ENCODE assay signal across 11 cellular contexts in genomic region chr1:26887125-26887524, GRCh38. TPM values are rescaled to one million over a fixed set of nuclear protein-coding genes. Genes with fewer than 3 reads are reported as not detected.
DNase-seq lines count a peak whose midpoint lies in the region; ATAC-seq, FAIRE-seq and TF ChIP-seq lines count a peak whose summit lies in the region.
"Had no signal": no experiment of that assay in that cellular context is flagged by ENCODE, and none has a peak within 500 bp of the region (broad histone marks: within the 10 kb centered on the region; RNA-seq: fewer than 3 reads in every experiment).

No MANE protein-coding gene starts in this region.

- no peak for FAIRE-seq in K562 (lab: Jason Lieb, UNC)

- ATAC-seq in K562, result no peak
- ATAC-seq in GM21447 (IDR thresholded peaks at IDR 0.05; ENCODE audit: unreplicated experiment), result no peak
- no peak for ATAC-seq in HG03460 (IDR thresholded peaks at IDR 0.05; ENCODE audit: unreplicated experiment)

- WGBS in K562 (ENCODE audit: insufficient coverage, low coverage, missing lambda C conversion rate), result 92% methylated on average over 1 of the region's 1 CpG

- H3K27ac ChIP-seq in K562 (ENCODE audit: extremely low read depth, low read depth, low read length) (no peak overlapping the region), neural cell (ENCODE audit: low read length) (no peak overlapping the region), vagina (no peak overlapping the region)
- H3K27ac ChIP-seq: BLaER1 treated with 17β-estradiol and CSF1 and Interleukin-3, amounts not matched to agents 10 nM and 100 nM had no signal

- H3K9me2 ChIP-seq in neural cell (ENCODE audit: insufficient read depth, low read length), result no peaks in the 10 kb centered on the region

- CTCF ChIA-PET in K562 (lab: Yijun Ruan, JAX; ENCODE audit: low intra/inter-chr PET ratio), result interaction anchor here (0.7 kb wide), 1 partner anchor 420 kb away, joined by 4 read pairs; no protein-coding TSS in a partner anchor

- H3K9me1 ChIP-seq in K562 (ENCODE audit: control insufficient read depth, insufficient read depth, low read length), result no peaks in the 10 kb centered on the region

- H3K9me3 ChIP-seq in K562 (replicated peaks; ENCODE audit: control insufficient read depth, insufficient read depth, low read depth, low read length) (no peaks in the 10 kb centered on the region), neural cell (ENCODE audit: low read length) (no peaks in the 10 kb centered on the region), vagina (no peaks in the 10 kb centered on the region)
- H3K9me3 ChIP-seq: BLaER1 treated with 17β-estradiol and CSF1 and Interleukin-3, amounts not matched to agents 10 nM and 100 nM had no signal

- no peak overlapping the region for H3K4me3 ChIP-seq in LNCaP clone FGC (ENCODE audit: low read depth, low read length)
- no peak overlapping the region for H3K4me3 ChIP-seq in K562
- no peak overlapping the region for H3K4me3 ChIP-seq in neural cell (ENCODE audit: low read length)
- H3K4me3 ChIP-seq in vagina, result no peak overlapping the region
- H3K4me3 ChIP-seq: BLaER1 treated with 17β-estradiol and CSF1 and Interleukin-3, amounts not matched to agents 10 nM and 100 nM had no signal

- H3K4me1 ChIP-seq in K562 (replicated peaks in 1 of 2; ENCODE audit: control insufficient read depth in 2 of 2, insufficient read depth in 2 of 2, low read length in 2 of 2) (peaks cover 13 to 24% of the 10 kb centered on the region in 2 experiments), vagina (peaks cover 23% of the 10 kb centered on the region)

- TF ChIP-seq CTCF in LNCaP clone FGC (IDR thresholded peaks at IDR 0.05; ENCODE audit: control insufficient read depth, extremely low read depth, insufficient read depth), result peak; percentile 37; the same call in 1 of the 2 replicates
- TF ChIP-seq CTCF in K562 (IDR thresholded peaks at IDR 0.05 in 2 of 3, conservative IDR thresholded peaks at IDR 0.05 in 1 of 3; ENCODE audit: insufficient read depth in 2 of 3, low read depth in 1 of 3, low read length in 3 of 3), result peak in 2 of 3 experiments; percentile 49 to 55; a peak in 2 of 6 replicates
- peak; percentile 45 for TF ChIP-seq CTCF in neural cell (IDR thresholded peaks at IDR 0.05; ENCODE audit: poor library complexity, severe bottlenecking)
- TF ChIP-seq CTCF in vagina (IDR thresholded peaks at IDR 0.05), result no peak

- intact Hi-C loops in K562 (cut with micrococcal nuclease), result no loop called here
- intact Hi-C loops in vagina (cut with DNase I), result no loop called here

- H4K20me1 ChIP-seq in K562 (replicated peaks; ENCODE audit: control insufficient read depth, insufficient read depth, low read length), result peaks cover 7% of the 10 kb centered on the region; the same call in 1 of the 2 replicates
- no peaks in the 10 kb centered on the region for H4K20me1 ChIP-seq in neural cell (ENCODE audit: insufficient read depth)

- no peaks in the 10 kb centered on the region for H3F3A ChIP-seq in neural cell (ENCODE audit: insufficient read depth, low read length, poor library complexity, severe bottlenecking)

- DNase-seq in NCI-H1092 (lab: John Stamatoyannopoulos, UW) (peak; percentile 7), NCI-H1092 treated with DMSO at 0.1 percent for 48 hours (lab: John Stamatoyannopoulos, UW) (no peak), LNCaP clone FGC (ENCODE audit: low read depth) (no peak), K562 (ENCODE audit: extremely low read depth in 1 of 4, low spot score in 3 of 4) (peak in 1 of 4 experiments; percentile 43), vagina (ENCODE audit: extremely low spot score in 2 of 2) (no peak)

- no TSS peak for BruUV-seq in K562 (replicated peaks; lab: Mats Ljungman, UMichigan)

- TF ChIP-seq RAD21 in K562 (CRISPR knock-in tag; conservative IDR thresholded peaks at IDR 0.05 in 1 of 2, IDR thresholded peaks at IDR 0.05 in 1 of 2) (0 out of 4 replicates have a peak, but pooled peaks of 1 of the 2 experiments have one; percentile 14), neural cell (conservative IDR thresholded peaks at IDR 0.05) (no peak)

- in situ Hi-C loops in K562 (cut with MboI), result no loop called here

- POLR2A ChIA-PET in K562 (lab: Yijun Ruan, JAX), result interaction anchor here (0.5 to 12.0 kb wide), 8 partner anchors 12 to 265 kb away, joined by 3 to 110 read pairs (median 4); partner anchors contain the start of gene GPATCH3

- H3K27me3 ChIP-seq in K562 (ENCODE audit: control insufficient read depth in 2 of 2, insufficient read depth in 2 of 2, low read length in 2 of 2) (no peaks in the 10 kb centered on the region), neural cell (ENCODE audit: insufficient read depth, low read depth, low read length) (no peaks in the 10 kb centered on the region), vagina (no peaks in the 10 kb centered on the region)
- H3K27me3 ChIP-seq: BLaER1 treated with 17β-estradiol and CSF1 and Interleukin-3, amounts not matched to agents 10 nM and 100 nM had no signal

- H3K4me2 ChIP-seq in K562 (ENCODE audit: insufficient read depth, low read length), result no peak overlapping the region
- no peak overlapping the region for H3K4me2 ChIP-seq in neural cell (ENCODE audit: low read length)
- H3K4me2 ChIP-seq: BLaER1 treated with 17β-estradiol and CSF1 and Interleukin-3, amounts not matched to agents 10 nM and 100 nM had no signal

- H2AFZ ChIP-seq in K562 (ENCODE audit: low read depth, low read length), result no peak overlapping the region
- no peak overlapping the region for H2AFZ ChIP-seq in neural cell (ENCODE audit: low read depth, low read length)

- peaks cover 24% of the 10 kb centered on the region for H3K79me2 ChIP-seq in K562 (ENCODE audit: control insufficient read depth, insufficient read depth, low read length)
- H3K79me2 ChIP-seq in neural cell (replicated peaks; ENCODE audit: insufficient read depth, low read length), result peaks cover 13% of the 10 kb centered on the region

- no peak overlapping the region for H3K9ac ChIP-seq in K562 (ENCODE audit: insufficient read depth in 1 of 2, low read depth in 2 of 2, low read length in 2 of 2)
- no peak overlapping the region for H3K9ac ChIP-seq in neural cell (ENCODE audit: low read length)

- TF ChIP-seq EP300 in K562 (IDR thresholded peaks at IDR 0.05; ENCODE audit: low read length) (no peak), neural cell (conservative IDR thresholded peaks at IDR 0.05; ENCODE audit: poor library complexity, severe bottlenecking) (no peak)

- H3K36me3 ChIP-seq in K562 (ENCODE audit: control insufficient read depth, insufficient read depth, low read length), result peaks cover 65% of the 10 kb centered on the region
- H3K36me3 ChIP-seq in neural cell (ENCODE audit: insufficient read depth, low read length), result no peaks in the 10 kb centered on the region
- H3K36me3 ChIP-seq in vagina, result peaks cover 3 to 61% of the 10 kb centered on the region in 2 donors

- no peak for TF ChIP-seq POLR2A in K562 (conservative IDR thresholded peaks at IDR 0.05)
- no peak for TF ChIP-seq POLR2A in vagina (IDR thresholded peaks at IDR 0.05)

RNA-seq across cellular contexts. Expression of gene GPN2, which starts 3.0 kb away (rescaled TPM):
- 37.7 and 65.6 TPM in 2 replicates for total RNA-seq in K562 (2011; cell fraction: chromatin; rRNA removed; ENCODE audit: low replicate concordance)
- 41.7 and 49.9 TPM in 2 replicates for total RNA-seq in K562 (2011; cell fraction: nucleolus; rRNA removed)
- 42.3 and 47.5 TPM in 2 replicates for total RNA-seq in K562 (2011; cell fraction: nucleoplasm; rRNA removed)
- total RNA-seq in K562 (2014; rRNA removed) (16.3 and 26.7 TPM in 2 replicates), K562 (2014; rRNA removed; fragmentation: Illumina TruSeq; extraction: Trizol) (19.3 and 20.4 TPM in 2 replicates), K562 (2015; rRNA removed; fragmentation: Illumina TruSeq; extraction: Trizol) (27.0 and 28.0 TPM in 2 replicates), K562 (2021) (58.8 and 59.0 TPM in 2 replicates), vagina (11.5 TPM)
- polyA plus RNA-seq in K562 (2011; rRNA removed) (45.1 and 64.7 TPM in 2 replicates), K562 (2014; fragmentation: Illumina TruSeq; extraction: Trizol) (23.2 and 34.0 TPM in 2 replicates), K562 (2014; fragmentation: Nextera tagmentation; extraction: Ambion mirVana) (10 to 100 TPM in 1 of 2 experiments, 1 to 10 TPM in 1; 9.9 to 11.4 TPM), K562 (2014; rRNA removed) (17.4 and 31.8 TPM in 2 replicates), neural cell (17.7 and 20.2 TPM in 2 replicates)
- 37.8 and 64.5 TPM in 2 replicates for polyA plus RNA-seq in K562 (2011; cell fraction: cytosol; rRNA removed)
- polyA plus RNA-seq in K562 (2011; cell fraction: nucleus; rRNA removed), result 49.3 and 52.7 TPM in 2 replicates
- polyA plus RNA-seq in K562 (2012), result 32.5 and 46.9 TPM in 2 replicates
- polyA minus RNA-seq in K562 (2011; rRNA and poly(A)+ RNA removed), result 40.1 and 57.8 TPM in 2 replicates
- 52.9 and 56.0 TPM in 2 replicates for polyA minus RNA-seq in K562 (2011; cell fraction: cytosol; rRNA and poly(A)+ RNA removed)
- 15.4 and 16.0 TPM in 2 replicates for polyA minus RNA-seq in K562 (2011; cell fraction: nucleus; rRNA and poly(A)+ RNA removed)
- 19.0 and 19.4 TPM in 2 replicates for polyA minus RNA-seq in neural cell

RNA-seq across cellular contexts. Expression of gene GPATCH3, which starts 13.1 kb away (rescaled TPM):
- 15.2 and 22.9 TPM in 2 replicates for total RNA-seq in K562 (2011; cell fraction: chromatin; rRNA removed; ENCODE audit: low replicate concordance)
- 20.1 and 20.7 TPM in 2 replicates for total RNA-seq in K562 (2011; cell fraction: nucleolus; rRNA removed)
- total RNA-seq in K562 (2011; cell fraction: nucleoplasm; rRNA removed), result 11.5 and 12.9 TPM in 2 replicates
- total RNA-seq in K562 (2014; rRNA removed) (16.4 and 21.0 TPM in 2 replicates), K562 (2014; rRNA removed; fragmentation: Illumina TruSeq; extraction: Trizol) (8.6 and 9.9 TPM in 2 replicates), K562 (2015; rRNA removed; fragmentation: Illumina TruSeq; extraction: Trizol) (15.3 and 16.2 TPM in 2 replicates), K562 (2021) (22.5 and 23.0 TPM in 2 replicates), vagina (5.2 TPM)
- polyA plus RNA-seq in K562 (2011; rRNA removed) (5.4 and 7.2 TPM in 2 replicates), K562 (2014; fragmentation: Illumina TruSeq; extraction: Trizol) (14.4 and 17.5 TPM in 2 replicates), K562 (2014; fragmentation: Nextera tagmentation; extraction: Ambion mirVana) (1 to 10 TPM; 1.6 to 4.9 TPM), K562 (2014; rRNA removed) (13.3 and 16.1 TPM in 2 replicates), neural cell (6.6 and 7.1 TPM in 2 replicates)
- 7.0 and 9.7 TPM in 2 replicates for polyA plus RNA-seq in K562 (2011; cell fraction: cytosol; rRNA removed)
- 10.6 and 15.3 TPM in 2 replicates for polyA plus RNA-seq in K562 (2011; cell fraction: nucleus; rRNA removed)
- 13.1 and 16.8 TPM in 2 replicates for polyA plus RNA-seq in K562 (2012)
- polyA minus RNA-seq in K562 (2011; rRNA and poly(A)+ RNA removed), result 6.1 and 6.7 TPM in 2 replicates
- 3.6 and 6.0 TPM in 2 replicates for polyA minus RNA-seq in K562 (2011; cell fraction: cytosol; rRNA and poly(A)+ RNA removed)
- polyA minus RNA-seq in K562 (2011; cell fraction: nucleus; rRNA and poly(A)+ RNA removed), result 8.1 and 10.2 TPM in 2 replicates
- 13.4 and 14.2 TPM in 2 replicates for polyA minus RNA-seq in neural cell

RNA-seq across cellular contexts. Expression of gene SFN, which starts 24.2 kb away (rescaled TPM):
- 0.42 and 0.90 TPM in 2 replicates for total RNA-seq in K562 (2011; cell fraction: chromatin; rRNA removed; ENCODE audit: low replicate concordance)
- total RNA-seq in K562 (2011; cell fraction: nucleolus; rRNA removed), result 0.66 and 1.3 TPM in 2 replicates
- 0.37 and 1.5 TPM in 2 replicates for total RNA-seq in K562 (2011; cell fraction: nucleoplasm; rRNA removed)
- 2.2 and 2.7 TPM in 2 replicates for total RNA-seq in K562 (2014; rRNA removed)
- total RNA-seq in K562 (2014; rRNA removed; fragmentation: Illumina TruSeq; extraction: Trizol), result 0.38 and 0.73 TPM in 2 replicates
- 2.0 and 3.0 TPM in 2 replicates for total RNA-seq in K562 (2015; rRNA removed; fragmentation: Illumina TruSeq; extraction: Trizol)
- 3.1 and 3.7 TPM in 2 replicates for total RNA-seq in K562 (2021)
- polyA plus RNA-seq in K562 (2011; rRNA removed), result 0.86 and 1.7 TPM in 2 replicates
- polyA plus RNA-seq in K562 (2011; cell fraction: cytosol; rRNA removed), result 1.9 and 2.8 TPM in 2 replicates
- 0.67 and 0.91 TPM in 2 replicates for polyA plus RNA-seq in K562 (2011; cell fraction: nucleus; rRNA removed)
- polyA plus RNA-seq in K562 (2012), result 1.6 and 4.0 TPM in 2 replicates
- 2.7 and 3.4 TPM in 2 replicates for polyA plus RNA-seq in K562 (2014; fragmentation: Illumina TruSeq; extraction: Trizol)
- polyA plus RNA-seq in K562 (2014; fragmentation: Nextera tagmentation; extraction: Ambion mirVana), result under 1 TPM; 0.10 to 0.11 TPM
- 3.8 and 3.9 TPM in 2 replicates for polyA plus RNA-seq in K562 (2014; rRNA removed)
- 0.25 and 0.42 TPM in 2 replicates for polyA minus RNA-seq in K562 (2011; rRNA and poly(A)+ RNA removed)
- polyA minus RNA-seq in K562 (2011; cell fraction: cytosol; rRNA and poly(A)+ RNA removed), result 2.3 and 3.7 TPM in 2 replicates
- polyA minus RNA-seq in K562 (2011; cell fraction: nucleus; rRNA and poly(A)+ RNA removed), result 0.67 and 0.89 TPM in 2 replicates
- 0.25 TPM in 1 of 2 replicates, not detected in the other for polyA plus RNA-seq in neural cell
- 0.73 TPM in 1 of 2 replicates, not detected in the other for polyA minus RNA-seq in neural cell
- 406 TPM for total RNA-seq in vagina
- polyA plus RNA-seq: IgD-negative memory B cell had no signal

RNA-seq across cellular contexts. Expression of gene NR0B2, which starts 26.6 kb away (rescaled TPM):
- not detected in 2 replicates for total RNA-seq in K562 (2011; cell fraction: chromatin; rRNA removed; ENCODE audit: low replicate concordance)
- total RNA-seq in K562 (2011; cell fraction: nucleolus; rRNA removed), result not detected in 2 replicates
- total RNA-seq in K562 (2011; cell fraction: nucleoplasm; rRNA removed), result not detected in 2 replicates
- total RNA-seq in K562 (2014; rRNA removed), result not detected in 2 replicates
- not detected in 2 replicates for total RNA-seq in K562 (2014; rRNA removed; fragmentation: Illumina TruSeq; extraction: Trizol)
- not detected in 2 replicates for total RNA-seq in K562 (2015; rRNA removed; fragmentation: Illumina TruSeq; extraction: Trizol)
- total RNA-seq in K562 (2021), result not detected in 2 replicates
- not detected in 2 replicates for polyA plus RNA-seq in K562 (2011; rRNA removed)
- polyA plus RNA-seq in K562 (2011; cell fraction: cytosol; rRNA removed), result 0.06 TPM in 1 of 2 replicates, not detected in the other
- polyA plus RNA-seq in K562 (2011; cell fraction: nucleus; rRNA removed), result not detected in 2 replicates
- 0.08 TPM in 1 of 2 replicates, not detected in the other for polyA plus RNA-seq in K562 (2012)
- not detected in 2 replicates for polyA plus RNA-seq in K562 (2014; fragmentation: Illumina TruSeq; extraction: Trizol)
- polyA plus RNA-seq in K562 (2014; fragmentation: Nextera tagmentation; extraction: Ambion mirVana), result not detected
- not detected in 2 replicates for polyA plus RNA-seq in K562 (2014; rRNA removed)
- polyA minus RNA-seq in K562 (2011; rRNA and poly(A)+ RNA removed), result not detected in 2 replicates
- not detected in 2 replicates for polyA minus RNA-seq in K562 (2011; cell fraction: cytosol; rRNA and poly(A)+ RNA removed)
- polyA minus RNA-seq in K562 (2011; cell fraction: nucleus; rRNA and poly(A)+ RNA removed), result not detected in 2 replicates
- not detected in 2 replicates for polyA plus RNA-seq in neural cell
- polyA minus RNA-seq in neural cell, result not detected in 2 replicates
- not detected for total RNA-seq in vagina
- total RNA-seq: dermis microvascular lymphatic vessel endothelial cell had no signal
- polyA plus RNA-seq: IgD-negative memory B cell had no signal

RNA-seq across cellular contexts. Expression of gene NUDC, which starts 34.4 kb away (rescaled TPM):
- total RNA-seq in K562 (2011; cell fraction: chromatin; rRNA removed; ENCODE audit: low replicate concordance), result 70.9 and 112 TPM in 2 replicates
- 73.0 and 85.1 TPM in 2 replicates for total RNA-seq in K562 (2011; cell fraction: nucleolus; rRNA removed)
- total RNA-seq in K562 (2011; cell fraction: nucleoplasm; rRNA removed), result 71.2 and 76.6 TPM in 2 replicates
- 234 and 265 TPM in 2 replicates for total RNA-seq in K562 (2014; rRNA removed)
- total RNA-seq in K562 (2014; rRNA removed; fragmentation: Illumina TruSeq; extraction: Trizol), result 83.1 and 86.9 TPM in 2 replicates
- 156 and 157 TPM in 2 replicates for total RNA-seq in K562 (2015; rRNA removed; fragmentation: Illumina TruSeq; extraction: Trizol)
- 160 and 170 TPM in 2 replicates for total RNA-seq in K562 (2021)
- polyA plus RNA-seq in K562 (2011; rRNA removed), result 42.5 and 59.7 TPM in 2 replicates
- 49.6 and 54.7 TPM in 2 replicates for polyA plus RNA-seq in K562 (2011; cell fraction: cytosol; rRNA removed)
- 56.8 and 59.7 TPM in 2 replicates for polyA plus RNA-seq in K562 (2011; cell fraction: nucleus; rRNA removed)
- polyA plus RNA-seq in K562 (2012), result 171 and 247 TPM in 2 replicates
- 202 and 219 TPM in 2 replicates for polyA plus RNA-seq in K562 (2014; fragmentation: Illumina TruSeq; extraction: Trizol)
- 10 to 100 TPM in 1 of 2 experiments, 1 to 10 TPM in 1; 9.8 to 18.1 TPM for polyA plus RNA-seq in K562 (2014; fragmentation: Nextera tagmentation; extraction: Ambion mirVana)
- polyA plus RNA-seq in K562 (2014; rRNA removed), result 126 and 149 TPM in 2 replicates
- 42.3 and 52.0 TPM in 2 replicates for polyA minus RNA-seq in K562 (2011; rRNA and poly(A)+ RNA removed)
- 79.7 and 80.2 TPM in 2 replicates for polyA minus RNA-seq in K562 (2011; cell fraction: cytosol; rRNA and poly(A)+ RNA removed)
- 19.4 and 28.9 TPM in 2 replicates for polyA minus RNA-seq in K562 (2011; cell fraction: nucleus; rRNA and poly(A)+ RNA removed)
- 20.6 and 32.1 TPM in 2 replicates for polyA plus RNA-seq in neural cell
- polyA minus RNA-seq in neural cell, result 20.5 and 21.6 TPM in 2 replicates
- 45.9 TPM for total RNA-seq in vagina

Comparison
In these comparisons a context has a peak if more than half of its experiments do, and no peak if none do; other contexts are left out.
1. CTCF ChIP-seq: peak in LNCaP clone FGC (single experiment), K562 (2 of 3) and neural cell (single experiment); none in vagina (0 of 3).
2. RNA of gene SFN, which starts 24.2 kb away (total RNA-seq): 406 TPM in vagina (single experiment); 0.37 to 3.7 TPM in K562; every median in the first group is over 10 times any median in the second.